Comparison of ENCODE assay signal across 8 cellular contexts in genomic region chr19:11964858-11965645, GRCh38.
DNase-seq lines count a peak whose midpoint lies in the region; ATAC-seq lines count a peak whose summit lies in the region.

ZNF763 (plus strand) TSS chr19:11965040; CDS start chr19:11965209, 169 bp downstream.

- H3K4me3 ChIP-seq in ACC112 (ENCODE audit: low read depth, low read length), result peak within 1 kb of the TSS; percentile 99

- H3K27ac ChIP-seq in ACC112 (ENCODE audit: low read depth, low read length), result peak within 1 kb of the TSS; percentile 86

- no peaks in the 10 kb centered on the region for H3K79me2 ChIP-seq in ACC112 (ENCODE audit: control insufficient read depth, insufficient read depth, low read length, unreplicated experiment)

- ATAC-seq in GM18909 (IDR thresholded peaks at IDR 0.05; ENCODE audit: poor library complexity, unreplicated experiment) (peak; percentile 89), HG03280 (IDR thresholded peaks at IDR 0.05; ENCODE audit: unreplicated experiment) (peak; percentile 94), memory B cell (ENCODE audit: low read depth) (peak; percentile 88)
- peak; percentile 89 for ATAC-seq in effector memory CD8-positive, alpha-beta T cell (replicated peaks)

- peak within 1 kb of the TSS; percentile 97 for H2AFZ ChIP-seq in ACC112 (ENCODE audit: low read length, unreplicated experiment)

- H3K4me3 Mint-ChIP-seq in effector memory CD8-positive, alpha-beta T cell, result peak within 1 kb of the TSS; percentile 89 to 90
- peak within 1 kb of the TSS; percentile 97 for H3K4me3 Mint-ChIP-seq in memory B cell

- H3K4me1 Mint-ChIP-seq in effector memory CD8-positive, alpha-beta T cell (ENCODE audit: low read depth in 2 of 2), result peaks cover 20 to 21% of the 10 kb centered on the region in 2 donors
- peaks cover 18% of the 10 kb centered on the region for H3K4me1 Mint-ChIP-seq in memory B cell

- DNase-seq in NK-92 (lab: John Stamatoyannopoulos, UW; ENCODE audit: unreplicated experiment), result peak; percentile 32
- peak; percentile 54 to 66 (median 59) for DNase-seq in activated CD8-positive, alpha-beta memory T cell treated with anti-CD3 and anti-CD28 coated beads for 48 hours (ENCODE audit: low read depth in 2 of 3, low spot score in 2 of 3)
- DNase-seq in effector memory CD8-positive, alpha-beta T cell, result peak; percentile 79 to 85 (median 84)
- peak; percentile 84 to 88 for DNase-seq in memory B cell (ENCODE audit: low spot score in 2 of 2)
- peak; percentile 79 to 83 (median 83) for DNase-seq in stimulated activated CD4-positive, alpha-beta T cell treated with anti-CD3 and anti-CD28 coated beads, TNF-alpha, amount 100 ng/mL, for 48 hours (ENCODE audit: low read depth in 3 of 3)

- no peaks in the 10 kb centered on the region for H3K27me3 Mint-ChIP-seq in effector memory CD8-positive, alpha-beta T cell
- H3K27me3 Mint-ChIP-seq in memory B cell, result no peaks in the 10 kb centered on the region

- no peaks in the 10 kb centered on the region for H3K36me3 ChIP-seq in ACC112 (ENCODE audit: insufficient read depth, low read length)

- no peaks in the 10 kb centered on the region for H3K36me3 Mint-ChIP-seq in effector memory CD8-positive, alpha-beta T cell (ENCODE audit: insufficient read depth)
- H3K36me3 Mint-ChIP-seq in memory B cell, result peaks cover 14% of the 10 kb centered on the region

- peaks cover 0 to 2% of the 10 kb centered on the region in 2 donors for H3K9me3 Mint-ChIP-seq in effector memory CD8-positive, alpha-beta T cell
- H3K9me3 Mint-ChIP-seq in memory B cell, result no peaks in the 10 kb centered on the region

- H3K27me3 ChIP-seq in ACC112 (ENCODE audit: insufficient read depth, low read length), result no peaks in the 10 kb centered on the region

- peak within 1 kb of the TSS; percentile 95 to 96 for H3K27ac Mint-ChIP-seq in effector memory CD8-positive, alpha-beta T cell
- peak within 1 kb of the TSS; percentile 89 for H3K27ac Mint-ChIP-seq in memory B cell

- H3K4me1 ChIP-seq in ACC112 (ENCODE audit: control insufficient read depth, insufficient read depth, low read length, unreplicated experiment), result peaks cover 5% of the 10 kb centered on the region

Comparison
In these comparisons a context has a peak if more than half of its experiments do, and no peak if none do; other contexts are left out.
1. Peak in every context shown above with its lines: DNase-seq, ATAC-seq, H3K4me3 ChIP-seq and H3K27ac ChIP-seq.
2. DNase-seq: peak in every context shown above with its lines; median percentile 86 in memory B cell; 84 in effector memory CD8-positive, alpha-beta T cell; 83 in stimulated activated CD4-positive, alpha-beta T cell treated with anti-CD3 and anti-CD28 coated beads, TNF-alpha, amount 100 ng/mL, for 48 hours; 59 in activated CD8-positive, alpha-beta memory T cell treated with anti-CD3 and anti-CD28 coated beads for 48 hours; 32 in NK-92.